10 cellular contexts compared by ENCODE assay signal in genomic region chr19:56840452-56841193, GRCh38. TPM values are rescaled to one million over a fixed set of nuclear protein-coding genes. Genes with fewer than 3 reads are reported as not detected.
DNase-seq lines count a peak whose midpoint lies in the region; ATAC-seq and TF ChIP-seq lines count a peak whose summit lies in the region.
"Had no signal": no experiment of that assay in that cellular context is flagged by ENCODE, and none has a peak within 500 bp of the region (broad histone marks: within the 10 kb centered on the region; RNA-seq: fewer than 3 reads in every experiment).

PEG3 (minus strand) TSS chr19:56840726; CDS start chr19:56824655, 16,071 bp downstream.
ZIM2 (minus strand) TSS chr19:56840726; CDS start chr19:56824277, 16,449 bp downstream.

- H3K9ac ChIP-seq in SK-N-SH (no peak within 1 kb of the TSS), endocrine pancreas (ENCODE audit: control insufficient read depth, insufficient read depth, low read length) (peak within 1 kb of the TSS; percentile 33)

- H3K4me2 ChIP-seq in SK-N-SH: peak within 1 kb of the TSS; percentile 60

- ATAC-seq in SK-N-SH treated with all-trans-retinoic acid at 6 μM for 48 hours (no peak), thoracic aorta (ENCODE audit: insufficient number of reproducible peaks, low FRiP score, low read depth) (no peak)

- H3K9me2 ChIP-seq in SK-N-SH: no peaks in the 10 kb centered on the region

- no peaks in the 10 kb centered on the region for H3K9me3 ChIP-seq in SK-N-SH
- no peaks in the 10 kb centered on the region for H3K9me3 ChIP-seq in endocrine pancreas (ENCODE audit: control insufficient read depth, low read length)
- H3K9me3 ChIP-seq in thoracic aorta: no peaks in the 10 kb centered on the region

- H3K36me3 ChIP-seq in SK-N-SH (replicated peaks in 1 of 2; ENCODE audit: control insufficient read depth in 1 of 2, insufficient read depth in 2 of 2, low read length in 1 of 2) (no peaks in the 10 kb centered on the region), endocrine pancreas (ENCODE audit: control insufficient read depth, insufficient read depth, low read length) (no peaks in the 10 kb centered on the region), thoracic aorta (no peaks in the 10 kb centered on the region)
- H3K36me3 ChIP-seq: MG63 had no signal

- peak within 1 kb of the TSS; percentile 68 for H2AFZ ChIP-seq in SK-N-SH (ENCODE audit: low read depth)

- H3F3A ChIP-seq in SK-N-SH (replicated peaks; ENCODE audit: insufficient read depth): no peaks in the 10 kb centered on the region

- TF ChIP-seq RAD21 in SK-N-SH (IDR thresholded peaks at IDR 0.05; ENCODE audit: low read length): no peak

- WGBS in SK-N-SH (ENCODE audit: low lambda C conversion rate): 66% methylated on average over 35 of the region's 49 CpGs

- CTCF ChIA-PET in SK-N-SH (lab: Yijun Ruan, JAX): interaction anchor here (1.0 to 2.4 kb wide), 2 partner anchors 228 to 259 kb away, joined by 3 to 8 read pairs; no protein-coding TSS in a partner anchor

- no peaks in the 10 kb centered on the region for H4K20me1 ChIP-seq in SK-N-SH (ENCODE audit: insufficient read depth)

- H3K4me3 ChIP-seq in SK-N-SH (ENCODE audit: low read depth in 2 of 2, low read length in 1 of 2): peak within 1 kb of the TSS; percentile 39 to 46
- H3K4me3 ChIP-seq in endocrine pancreas (ENCODE audit: control insufficient read depth, insufficient read depth, low read length): peak within 1 kb of the TSS; percentile 74
- H3K4me3 ChIP-seq in thoracic aorta: peak within 1 kb of the TSS; percentile 73
- H3K4me3 ChIP-seq: MG63 had no signal

- POLR2A ChIA-PET in SK-N-SH (lab: Yijun Ruan, JAX): no interaction called here

- H3K79me2 ChIP-seq in SK-N-SH (ENCODE audit: insufficient read depth): no peaks in the 10 kb centered on the region

- peak within 1 kb of the TSS; percentile 9 to 53; a peak in 2 of 4 replicates for H3K27ac ChIP-seq in SK-N-SH (ENCODE audit: low read depth in 2 of 2, low read length in 1 of 2)
- H3K27ac ChIP-seq in thoracic aorta: peak within 1 kb of the TSS; percentile 53 to 77

- peaks cover 0 to 2% of the 10 kb centered on the region in 2 experiments; a peak in 1 of 4 replicates for H3K4me1 ChIP-seq in SK-N-SH (ENCODE audit: control insufficient read depth in 1 of 2, insufficient read depth in 2 of 2, low read depth in 1 of 2, low read length in 1 of 2)
- no peaks in the 10 kb centered on the region for H3K4me1 ChIP-seq in endocrine pancreas (ENCODE audit: control insufficient read depth, insufficient read depth, low read length)
- peaks cover 0 to 6% of the 10 kb centered on the region in 2 donors for H3K4me1 ChIP-seq in thoracic aorta (ENCODE audit: control insufficient read depth in 1 of 2, low read depth in 2 of 2)

- H3K27me3 ChIP-seq in SK-N-SH (ENCODE audit: insufficient read depth): no peaks in the 10 kb centered on the region
- no peaks in the 10 kb centered on the region for H3K27me3 ChIP-seq in endocrine pancreas (ENCODE audit: control insufficient read depth, insufficient read depth, low read length)
- H3K27me3 ChIP-seq in thoracic aorta (replicated peaks; ENCODE audit: insufficient read depth): no peaks in the 10 kb centered on the region
- H3K27me3 ChIP-seq: MG63 had no signal

- TF ChIP-seq EP300 in SK-N-SH (IDR thresholded peaks at IDR 0.05; ENCODE audit: borderline replicate concordance in 1 of 2, low read depth in 1 of 2, low read length in 1 of 2): no peak

- peak; percentile 76 for DNase-seq in SK-N-SH
- DNase-seq in midbrain (lab: John Stamatoyannopoulos, UW): peak; percentile 80
- peak; percentile 23 for DNase-seq in thoracic aorta (ENCODE audit: low spot score)
- DNase-seq in DMS79 treated with DMSO at 0.1 percent for 48 hours (lab: John Stamatoyannopoulos, UW): no peak
- DNase-seq in NCI-H2171 treated with DMSO at 0.1 percent for 48 hours (lab: John Stamatoyannopoulos, UW): no peak
- DNase-seq in stimulated activated CD4-positive, alpha-beta T cell treated with anti-CD3 and anti-CD28 coated beads, Interleukin-12 subunit alpha, Interleukin-12 subunit beta, amount 100 ng/mL, for 4 hours: no peak
- DNase-seq: 8988T, MG63 had no signal

- TF ChIP-seq CTCF in SK-N-SH (IDR thresholded peaks at IDR 0.05) (no peak), thoracic aorta (IDR thresholded peaks at IDR 0.05) (no peak)

TF ChIP-seq in SK-N-SH, 30 proteins besides CTCF, POLR2A, EP300 and RAD21 (continues in another document):
- no peak for TF ChIP-seq YY1 (IDR thresholded peaks at IDR 0.05; ENCODE audit: low read depth)
- TF ChIP-seq MEF2A (IDR thresholded peaks at IDR 0.05; ENCODE audit: borderline replicate concordance, low read depth): no peak
- TF ChIP-seq GABPA (IDR thresholded peaks at IDR 0.05; ENCODE audit: low read depth): no peak
- no peak for TF ChIP-seq RFX5 (IDR thresholded peaks at IDR 0.05; ENCODE audit: low read length)
- TF ChIP-seq FOXJ3 (CRISPR knock-in tag; IDR thresholded peaks at IDR 0.05): no peak
- no peak for TF ChIP-seq IRF3 (IDR thresholded peaks at IDR 0.05; ENCODE audit: low read depth, low read length)
- TF ChIP-seq PBX3 (IDR thresholded peaks at IDR 0.05): no peak
- TF ChIP-seq ELF1 (IDR thresholded peaks at IDR 0.05): no peak
- no peak for TF ChIP-seq NRF1 (IDR thresholded peaks at IDR 0.05; ENCODE audit: low read depth, low read length)
- TF ChIP-seq TCF12 (IDR thresholded peaks at IDR 0.05): no peak
- no peak; the same call in 1 of the 2 replicates for TF ChIP-seq MXI1 (IDR thresholded peaks at IDR 0.05; ENCODE audit: low read depth, low read length)
- TF ChIP-seq EZH2phosphoT487 (IDR thresholded peaks at IDR 0.05; ENCODE audit: borderline replicate concordance, low read depth): no peak
- TF ChIP-seq CHD2 (IDR thresholded peaks at IDR 0.05; ENCODE audit: low read length, partially characterized antibody): no peak

TF ChIP-seq in SK-N-SH treated with all-trans-retinoic acid at 6 μM for 48 hours, 23 proteins besides CTCF, POLR2A, EP300 and RAD21:
- TF ChIP-seq ZFP30 (CRISPR knock-in tag; IDR thresholded peaks at IDR 0.05) (no peak), ZNF70 (CRISPR knock-in tag; IDR thresholded peaks at IDR 0.05) (no peak), ZFP3 (CRISPR knock-in tag; IDR thresholded peaks at IDR 0.05) (no peak), SNAI2 (CRISPR knock-in tag; IDR thresholded peaks at IDR 0.05) (no peak), OSR1 (CRISPR knock-in tag; IDR thresholded peaks at IDR 0.05) (no peak), ISL1 (CRISPR knock-in tag; IDR thresholded peaks at IDR 0.05) (no peak), PPARA (CRISPR knock-in tag; IDR thresholded peaks at IDR 0.05; ENCODE audit: borderline replicate concordance) (no peak)

RNA-seq across cellular contexts. Expression of gene PEG3, which starts in this region (rescaled TPM):
- 0.12 and 0.29 TPM in 2 replicates for polyA plus RNA-seq in SK-N-SH (2012; rRNA removed)
- 0.19 and 0.29 TPM in 2 replicates for polyA plus RNA-seq in SK-N-SH (2012; cell fraction: cytosol; rRNA removed)
- 0.52 and 0.61 TPM in 2 replicates for polyA plus RNA-seq in SK-N-SH (2012; cell fraction: nucleus; rRNA removed)
- total RNA-seq in thoracic aorta: 10 to 100 TPM in 1 of 2 donors, 1 to 10 TPM in 1; 9.9 to 11.6 TPM

RNA-seq across cellular contexts. Expression of gene ZIM2, which starts in this region (rescaled TPM):
- not detected in 2 replicates for polyA plus RNA-seq in SK-N-SH (2012; rRNA removed)
- 0.03 TPM in 1 of 2 replicates, not detected in the other for polyA plus RNA-seq in SK-N-SH (2012; cell fraction: cytosol; rRNA removed)
- not detected in 2 replicates for polyA plus RNA-seq in SK-N-SH (2012; cell fraction: nucleus; rRNA removed)
- 1 to 10 TPM in 1 of 2 donors, not detected in 1; 1.4 TPM for total RNA-seq in thoracic aorta

Comparison
In these comparisons a context has a peak if more than half of its experiments do, and no peak if none do; other contexts are left out.
1. Peak in DNase-seq, H3K4me3 ChIP-seq, H3K27ac ChIP-seq and H3K4me2 ChIP-seq in SK-N-SH; RNA of the genes that start here not detected or under 1 TPM.
2. DNase-seq: peak in midbrain (single experiment) and thoracic aorta (single experiment); none in DMS79 treated with DMSO at 0.1 percent for 48 hours (single experiment), NCI-H2171 treated with DMSO at 0.1 percent for 48 hours (single experiment) and stimulated activated CD4-positive, alpha-beta T cell treated with anti-CD3 and anti-CD28 coated beads, Interleukin-12 subunit alpha, Interleukin-12 subunit beta, amount 100 ng/mL, for 4 hours (single experiment).
3. Peak in every context shown above with its lines, with median percentiles within 50 percentile points of each other: H3K4me3 ChIP-seq.